In genomic region chr4:98601719-98602118, GRCh38 we compare ENCODE assay signal across 9 cellular contexts. TPM values are rescaled to one million over a fixed set of nuclear protein-coding genes. Genes with fewer than 3 reads are reported as not detected.
DNase-seq lines count a peak whose midpoint lies in the region; ATAC-seq lines count a peak whose summit lies in the region.
"Had no signal": no experiment of that assay in that cellular context is flagged by ENCODE, and none has a peak within 500 bp of the region (broad histone marks: within the 10 kb centered on the region; RNA-seq: fewer than 3 reads in every experiment).

No MANE protein-coding gene starts in this region.

- H3K4me1 Mint-ChIP-seq in activated T-cell treated with anti-CD3 and anti-CD28 coated beads, Interleukin-2, amount 50 U/mL, for 24 hours (ENCODE audit: low read depth) = peaks cover 63% of the 10 kb centered on the region
- peaks cover 18 to 47% (median 45%) of the 10 kb centered on the region in 7 donors for H3K4me1 Mint-ChIP-seq in naive thymus-derived CD4-positive, alpha-beta T cell

- ATAC-seq in GM18867 (IDR thresholded peaks at IDR 0.05; ENCODE audit: unreplicated experiment) (peak; percentile 60), HG02973 (IDR thresholded peaks at IDR 0.05; ENCODE audit: unreplicated experiment) (peak; percentile 55), HG03521 (IDR thresholded peaks at IDR 0.05; ENCODE audit: unreplicated experiment) (no peak)
- ATAC-seq in naive thymus-derived CD4-positive, alpha-beta T cell = no peak

- H3K4me3 ChIP-seq in naive thymus-derived CD4-positive, alpha-beta T cell (ENCODE audit: low read length) = no peak overlapping the region

- H3K4me3 Mint-ChIP-seq in activated T-cell treated with anti-CD3 and anti-CD28 coated beads, Interleukin-2, amount 50 U/mL, for 24 hours = peak overlapping the region; percentile 59
- H3K4me3 Mint-ChIP-seq in naive thymus-derived CD4-positive, alpha-beta T cell = peak overlapping the region in 7 of 10 donors; percentile 1 to 70 (median 29)

- no peak overlapping the region for H3K27ac ChIP-seq in naive thymus-derived CD4-positive, alpha-beta T cell (ENCODE audit: low read depth, low read length)

- CTCF ChIA-PET in naive thymus-derived CD4-positive, alpha-beta T cell (lab: Charles Lee) = no interaction called here

- H3K9me3 ChIP-seq in naive thymus-derived CD4-positive, alpha-beta T cell (ENCODE audit: control insufficient read depth in 2 of 3, low read length in 3 of 3) = no peaks in the 10 kb centered on the region

- H3K27ac Mint-ChIP-seq in activated T-cell treated with anti-CD3 and anti-CD28 coated beads, Interleukin-2, amount 50 U/mL, for 24 hours = peak overlapping the region; percentile 98
- peak overlapping the region in 6 of 9 donors; percentile 0 to 50 (median 18) for H3K27ac Mint-ChIP-seq in naive thymus-derived CD4-positive, alpha-beta T cell

- no peaks in the 10 kb centered on the region for H3K36me3 ChIP-seq in naive thymus-derived CD4-positive, alpha-beta T cell (ENCODE audit: control insufficient read depth in 2 of 3, insufficient read depth in 3 of 3, low read length in 3 of 3)

- intact Hi-C loops in naive thymus-derived CD4-positive, alpha-beta T cell (cut with micrococcal nuclease) = loop anchor here in 1 of 2 donors (1.0 to 5.0 kb wide), 5 partner anchors 38 to 326 kb away; partner anchors contain the start of gene EIF4E

- H3K27me3 ChIP-seq in naive thymus-derived CD4-positive, alpha-beta T cell (ENCODE audit: control insufficient read depth in 2 of 2, insufficient read depth in 2 of 2, low read length in 2 of 2) = no peaks in the 10 kb centered on the region

- no peak for DNase-seq in activated T-cell treated with anti-CD3 and anti-CD28 coated beads, Interleukin-2, amount 50 U/mL, for 24 hours
- DNase-seq in naive thymus-derived CD4-positive, alpha-beta T cell = no peak
- DNase-seq in SKM-1 treated with dmso at 0.1 percent for 144 hours (lab: John Stamatoyannopoulos, UW; ENCODE audit: unreplicated experiment) (no peak), SW 1271 (lab: John Stamatoyannopoulos, UW) (no peak), activated gamma-delta T cell (lab: John Stamatoyannopoulos, UW) (no peak)
- DNase-seq: occipital lobe had no signal

- H3K27me3 Mint-ChIP-seq in activated T-cell treated with anti-CD3 and anti-CD28 coated beads, Interleukin-2, amount 50 U/mL, for 24 hours = no peaks in the 10 kb centered on the region
- no peaks in the 10 kb centered on the region for H3K27me3 Mint-ChIP-seq in naive thymus-derived CD4-positive, alpha-beta T cell

- peaks cover 20% of the 10 kb centered on the region for H3K9me3 Mint-ChIP-seq in activated T-cell treated with anti-CD3 and anti-CD28 coated beads, Interleukin-2, amount 50 U/mL, for 24 hours
- H3K9me3 Mint-ChIP-seq in naive thymus-derived CD4-positive, alpha-beta T cell = peaks cover 0 to 27% (median 6%) of the 10 kb centered on the region in 11 donors

- peaks cover 26% of the 10 kb centered on the region for H3K36me3 Mint-ChIP-seq in activated T-cell treated with anti-CD3 and anti-CD28 coated beads, Interleukin-2, amount 50 U/mL, for 24 hours (ENCODE audit: low read depth)
- peaks cover 5 to 49% (median 16%) of the 10 kb centered on the region in 5 donors for H3K36me3 Mint-ChIP-seq in naive thymus-derived CD4-positive, alpha-beta T cell

- H3K4me1 ChIP-seq in naive thymus-derived CD4-positive, alpha-beta T cell (ENCODE audit: control insufficient read depth in 2 of 2, insufficient read depth in 2 of 2, low read length in 2 of 2) = peaks cover 0 to 27% of the 10 kb centered on the region in 2 donors

- POLR2A ChIA-PET in naive thymus-derived CD4-positive, alpha-beta T cell (lab: Charles Lee) = no interaction called here

RNA-seq across cellular contexts. Expression of gene TSPAN5, which starts 56.7 kb away (rescaled TPM):
- total RNA-seq in naive thymus-derived CD4-positive, alpha-beta T cell = 10 to 100 TPM in 3 of 5 experiments, 1 to 10 TPM in 2; 3.3 to 31.6 (median 10.9) TPM
- polyA plus RNA-seq in naive thymus-derived CD4-positive, alpha-beta T cell = 1 to 10 TPM; 6.8 to 7.8 TPM

Comparison
In these comparisons a context has a peak if more than half of its experiments do, and no peak if none do; other contexts are left out.
1. ATAC-seq: peak in GM18867 (single experiment) and HG02973 (single experiment); none in naive thymus-derived CD4-positive, alpha-beta T cell (single experiment) and HG03521 (single experiment).